8 cellular contexts compared by ENCODE assay signal in the genomic region with DNA sequence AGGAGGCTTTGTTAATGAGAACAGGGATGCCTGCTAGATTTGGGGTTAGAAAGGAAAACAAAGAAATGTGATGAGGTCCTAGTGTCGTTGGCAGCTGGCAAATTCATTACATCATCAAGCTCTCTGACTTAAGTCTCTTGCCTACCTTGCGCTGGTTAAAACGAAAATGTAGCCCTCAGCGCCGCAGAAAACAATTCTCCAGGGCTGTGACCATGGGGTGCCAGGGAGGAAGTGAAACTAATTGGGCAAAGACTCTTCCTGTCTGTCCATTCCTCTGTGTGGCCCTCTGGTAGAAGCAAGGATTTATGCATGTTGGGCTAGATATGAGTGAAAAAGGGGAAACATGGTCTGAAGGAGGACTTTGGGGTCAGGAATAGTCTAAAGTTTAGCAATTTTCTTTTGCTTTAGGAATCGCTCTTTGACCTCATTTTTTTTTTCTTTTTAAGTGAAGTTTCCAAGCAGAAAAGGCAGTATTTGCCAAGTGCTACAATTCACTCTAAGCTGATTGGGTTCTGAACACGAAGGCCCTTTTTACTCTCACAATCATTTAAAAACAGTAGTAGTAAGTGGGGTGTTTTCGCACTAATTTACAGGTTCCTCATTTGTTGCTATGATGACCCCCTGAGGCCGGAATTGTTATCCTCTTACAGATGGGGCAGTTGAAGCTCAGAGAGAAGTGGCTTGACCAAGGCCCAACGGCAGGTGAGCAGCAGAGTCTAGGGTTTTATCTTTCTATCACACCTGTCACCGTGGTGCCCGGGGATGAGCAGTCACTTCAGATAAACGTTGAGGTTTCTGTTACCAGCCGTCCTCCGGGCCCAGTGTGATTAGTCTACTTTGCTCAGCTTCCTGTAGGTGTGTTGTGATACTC. TPM values are rescaled to one million over a fixed set of nuclear protein-coding genes. Genes with fewer than 3 reads are reported as not detected.
A peak's percentile ranks its signal among the peaks of the same experiment; 100 is the strongest.
DNase-seq lines count a peak whose midpoint lies in the region; ATAC-seq, FAIRE-seq and TF ChIP-seq lines count a peak whose summit lies in the region.

No MANE protein-coding gene starts in this region.

- no peaks in the 10 kb centered on the region for H3K36me3 ChIP-seq in H1 (ENCODE audit: control insufficient read depth in 2 of 4, insufficient read depth in 4 of 4, low read length in 3 of 4)
- H3K36me3 ChIP-seq in hepatocyte (replicated peaks; ENCODE audit: insufficient read depth, low read depth): no peaks in the 10 kb centered on the region

- H3K79me2 ChIP-seq in H1 (ENCODE audit: control insufficient read depth in 1 of 2, insufficient read depth in 2 of 2, low read length in 2 of 2) (no peaks in the 10 kb centered on the region), hepatocyte (no peaks in the 10 kb centered on the region)

- H3K27me3 Mint-ChIP-seq in T-cell: no peaks in the 10 kb centered on the region

- no peak overlapping the region for H2AK5ac ChIP-seq in H1 (ENCODE audit: low read depth, low read length)

- no peak overlapping the region for H4K5ac ChIP-seq in H1 (ENCODE audit: insufficient read length, low read depth, low read length)

- 0 out of 7 replicates have a peak overlapping the region, but pooled peaks of 1 of the 4 experiments have one; percentile 4 for H3K9ac ChIP-seq in H1 (replicated peaks in 1 of 4; ENCODE audit: extremely low read depth in 1 of 4, low read depth in 3 of 4, low read length in 3 of 4)

- FAIRE-seq in H1 (lab: Jason Lieb, UNC): no peak

- H3K56ac ChIP-seq in H1 (replicated peaks; ENCODE audit: insufficient read length, low read depth, low read length): no peak overlapping the region

- H3K14ac ChIP-seq in H1 (ENCODE audit: insufficient read length): no peak overlapping the region

- DNase-seq in T-cell (peak; percentile 49 to 77 (median 65)), H1 (ENCODE audit: low read depth in 1 of 2, low spot score in 2 of 2) (no peak), DMS153 (lab: John Stamatoyannopoulos, UW) (no peak), hepatocyte (ENCODE audit: low spot score) (no peak), NOMO-1 treated with dmso at 0.1 percent for 144 hours (lab: John Stamatoyannopoulos, UW; ENCODE audit: unreplicated experiment) (no peak)
- peak; percentile 33 for DNase-seq in stimulated activated CD8-positive, alpha-beta memory T cell treated with anti-CD3 and anti-CD28 coated beads, Interleukin-4, amount 100 ng/mL, for 24 hours (ENCODE audit: low read depth)
- DNase-seq in stimulated activated naive CD4-positive, alpha-beta T cell (lab: John Stamatoyannopoulos, UW): no peak

- no peak overlapping the region for H2BK120ac ChIP-seq in H1 (replicated peaks; ENCODE audit: low read depth, low read length)

- H3K9me3 Mint-ChIP-seq in T-cell: peaks cover 4 to 9% (median 5%) of the 10 kb centered on the region in 3 donors

- H2BK20ac ChIP-seq in H1 (ENCODE audit: low read length): peak overlapping the region; percentile 65; the same call in 1 of the 2 replicates

- TF ChIP-seq CTCF in H1 (IDR thresholded peaks at IDR 0.05; ENCODE audit: control extremely low read depth in 1 of 3, insufficient read depth in 1 of 3, low read depth in 1 of 3, low read length in 3 of 3): no peak
- TF ChIP-seq CTCF in hepatocyte (IDR thresholded peaks at IDR 0.05; ENCODE audit: poor library complexity): no peak

- peak overlapping the region; percentile 97 to 99 for H3K27ac Mint-ChIP-seq in T-cell

- ATAC-seq in GM21390 (IDR thresholded peaks at IDR 0.05; ENCODE audit: unreplicated experiment) (peak; percentile 24), T-cell (replicated peaks in 1 of 4) (peak; percentile 57 to 79 (median 73))

- H3K9me3 ChIP-seq in H1 (ENCODE audit: insufficient read depth in 2 of 2, low read depth in 1 of 2, low read length in 1 of 2) (peaks cover 5% of the 10 kb centered on the region in 2 experiments; a peak in 2 of 4 replicates), hepatocyte (ENCODE audit: low read depth) (no peaks in the 10 kb centered on the region)

- no peak for TF ChIP-seq RAD21 in H1 (IDR thresholded peaks at IDR 0.05 in 1 of 2, conservative IDR thresholded peaks at IDR 0.05 in 1 of 2; ENCODE audit: low read depth in 2 of 2, low read length in 2 of 2)

- no peak for TF ChIP-seq POLR2A in H1 (IDR thresholded peaks at IDR 0.05; ENCODE audit: control extremely low read depth in 1 of 2, low read depth in 2 of 2, low read length in 2 of 2)

- H3K4ac ChIP-seq in H1 (replicated peaks; ENCODE audit: insufficient read length, low read depth, low read length): no peak overlapping the region

- no peaks in the 10 kb centered on the region for H3K79me1 ChIP-seq in H1 (ENCODE audit: low read depth, low read length)

- H2AFZ ChIP-seq in H1 (ENCODE audit: low read length) (peak overlapping the region; percentile 75; the same call in 1 of the 2 replicates), hepatocyte (no peak overlapping the region)

- peak overlapping the region; percentile 58 to 71 (median 66) for H3K4me3 Mint-ChIP-seq in T-cell

- no peaks in the 10 kb centered on the region for H4K20me1 ChIP-seq in H1 (replicated peaks in 1 of 2; ENCODE audit: control insufficient read depth in 1 of 2, insufficient read depth in 2 of 2, low read length in 2 of 2)
- H4K20me1 ChIP-seq in hepatocyte (ENCODE audit: insufficient read depth, poor library complexity, severe bottlenecking): no peaks in the 10 kb centered on the region

- no peaks in the 10 kb centered on the region for H3K36me3 Mint-ChIP-seq in T-cell

- peak overlapping the region; percentile 74; the same call in 1 of the 2 replicates for H2BK5ac ChIP-seq in H1 (ENCODE audit: low read depth, low read length)

- CTCF ChIA-PET in T-cell (lab: Charles Lee): interaction anchor here (0.6 to 6.1 kb wide), 20 partner anchors 9 to 250 kb away, joined by 3 to 46 read pairs (median 5); partner anchors contain the start of gene RHOH (in 1 of the 2)
- CTCF ChIA-PET in H1 (lab: Charles Lee; ENCODE audit: partially characterized antibody): interaction anchor here (0.7 to 3.3 kb wide), 11 partner anchors 9 to 157 kb away, joined by 3 to 20 read pairs (median 4); no protein-coding TSS in a partner anchor

- H3K18ac ChIP-seq in H1 (ENCODE audit: extremely low read depth, low read length): no peak overlapping the region

- WGBS in H1 (ENCODE audit: extremely low coverage in 1 of 2, insufficient coverage in 1 of 2, insufficient read length in 1 of 2, insufficient replicate concordance in 2 of 2, low coverage in 1 of 2, low lambda C conversion rate in 2 of 2, missing lambda C conversion rate in 1 of 2), 2 experiments: 56% methylated on average over 15 of the region's 15 CpGs; no CpG with 5 or more reads in 1 of the 2 experiments
- WGBS in hepatocyte (ENCODE audit: low lambda C conversion rate, missing lambda C conversion rate): 67% methylated on average over 15 of the region's 15 CpGs

- H3K4me1 ChIP-seq in H1 (replicated peaks in 1 of 4; ENCODE audit: control insufficient read depth in 3 of 4, insufficient read depth in 4 of 4, low read length in 3 of 4): peaks cover 6 to 30% (median 16%) of the 10 kb centered on the region in 4 experiments; a peak in 6 of 7 replicates
- peaks cover 4% of the 10 kb centered on the region for H3K4me1 ChIP-seq in hepatocyte (ENCODE audit: insufficient read depth)

- H3K9me2 ChIP-seq in hepatocyte (replicated peaks; ENCODE audit: insufficient read depth): no peaks in the 10 kb centered on the region

- no peak overlapping the region for H4K8ac ChIP-seq in H1 (ENCODE audit: extremely low read depth, insufficient read depth, low read length)

- H3K27ac ChIP-seq in H1 (ENCODE audit: low read depth, low read length) (no peak overlapping the region; the same call in 1 of the 2 replicates), hepatocyte (no peak overlapping the region)

- H3K4me1 Mint-ChIP-seq in T-cell: peaks cover 86 to 92% (median 89%) of the 10 kb centered on the region in 3 donors

- H3K23me2 ChIP-seq in H1 (ENCODE audit: low read depth, low read length): no peaks in the 10 kb centered on the region

- no peak overlapping the region for H3K23ac ChIP-seq in H1 (ENCODE audit: insufficient read length)

- H2BK15ac ChIP-seq in H1 (ENCODE audit: low read length): no peak overlapping the region

- no peaks in the 10 kb centered on the region for H3K27me3 ChIP-seq in H1 (replicated peaks in 1 of 4; ENCODE audit: control insufficient read depth in 3 of 4, extremely low read depth in 1 of 4, insufficient read depth in 3 of 4, low read length in 3 of 4)
- no peaks in the 10 kb centered on the region for H3K27me3 ChIP-seq in hepatocyte

- peak overlapping the region; percentile 2 for H4K91ac ChIP-seq in H1 (replicated peaks; ENCODE audit: insufficient read length, low read length)

- POLR2A ChIA-PET in T-cell (lab: Charles Lee) (interaction anchor here (0.6 to 2.4 kb wide), 14 partner anchors 9 to 393 kb away, joined by 3 to 13 read pairs (median 4); partner anchors contain the start of gene RHOH (in 1 of the 2)), H1 (lab: Charles Lee; ENCODE audit: partially characterized antibody) (interaction anchor here (2.1 to 2.8 kb wide), 2 partner anchors 9 to 252 kb away, joined by 6 to 10 read pairs; partner anchors contain the start of gene N4BP2)

- no peak overlapping the region for H3K4me3 ChIP-seq in H1 (ENCODE audit: extremely low read depth in 1 of 4, insufficient read depth in 2 of 4, low read depth in 3 of 4, low read length in 4 of 4)
- no peak overlapping the region for H3K4me3 ChIP-seq in hepatocyte

- peak overlapping the region; percentile 72 for H2BK12ac ChIP-seq in H1 (ENCODE audit: low read depth, low read length)

- H3K4me2 ChIP-seq in H1 (ENCODE audit: insufficient read depth in 1 of 2, low read depth in 2 of 2, low read length in 2 of 2): peak overlapping the region; percentile 6 to 11; a peak in 1 of 4 replicates
- no peak overlapping the region for H3K4me2 ChIP-seq in hepatocyte

- no peak for TF ChIP-seq EP300 in H1 (IDR thresholded peaks at IDR 0.05; ENCODE audit: borderline replicate concordance in 1 of 2, low read depth in 2 of 2, low read length in 2 of 2)

TF ChIP-seq in H1, 55 proteins besides CTCF, POLR2A, EP300 and RAD21 (continues in another document):
- TF ChIP-seq EGR1 (IDR thresholded peaks at IDR 0.05; ENCODE audit: borderline replicate concordance, low read depth, low read length): no peak

RNA-seq across cellular contexts. Expression of gene CHRNA9, which starts 27.3 kb away (rescaled TPM):
- total RNA-seq in T-cell: under 1 TPM in 3 of 5 donors, not detected in 2; 0.10 to 0.23 (median 0.15) TPM
- total RNA-seq in H1 (2021; fragmentation: NEBNext Ultra II Directional; extraction: Animal tissue kit (Norgen Biotek cat#: 25700)): 1.4 and 1.5 TPM in 2 replicates
- 2.8 and 3.3 TPM in 2 replicates for polyA plus RNA-seq in H1 (2011; rRNA removed)
- 4.0 TPM for polyA plus RNA-seq in H1 (2011; cell fraction: cytosol; rRNA removed)
- polyA plus RNA-seq in H1 (2011; cell fraction: nucleus; rRNA removed): 2.9 TPM
- polyA plus RNA-seq in H1 (2012, experiment 1 of 2): 1.7 to 4.8 TPM (median 2.5 TPM) in 4 replicates
- polyA plus RNA-seq in H1 (2012, experiment 2 of 2): 0.16 TPM
- 4.5 TPM for polyA plus RNA-seq in H1 (2013, experiment 1 of 2)
- polyA plus RNA-seq in H1 (2013, experiment 2 of 2): 4.8 TPM
- 4.7 and 5.1 TPM in 2 replicates for polyA minus RNA-seq in H1 (2011; rRNA and poly(A)+ RNA removed)
- polyA minus RNA-seq in H1 (2011; cell fraction: cytosol; rRNA and poly(A)+ RNA removed): 2.1 TPM
- 2.8 TPM for polyA minus RNA-seq in H1 (2011; cell fraction: nucleus; rRNA and poly(A)+ RNA removed)
- 0.50 and 1.5 TPM in 2 replicates for total RNA-seq in hepatocyte
- 1.6 TPM in 1 of 2 replicates, not detected in the other for polyA plus RNA-seq in hepatocyte

Comparison
In these comparisons a context has a peak if more than half of its experiments do, and no peak if none do; other contexts are left out.
1. DNase-seq: peak in T-cell (34 of 34) and stimulated activated CD8-positive, alpha-beta memory T cell treated with anti-CD3 and anti-CD28 coated beads, Interleukin-4, amount 100 ng/mL, for 24 hours (single experiment); none in H1 (0 of 2), DMS153 (single experiment), stimulated activated naive CD4-positive, alpha-beta T cell (0 of 6), hepatocyte (single experiment) and NOMO-1 treated with dmso at 0.1 percent for 144 hours (single experiment).